ENCODE assay signal across 2 cellular contexts in genomic region chr11:3359092-3359824, GRCh38.
TF ChIP-seq lines count a peak whose summit lies in the region.

No MANE protein-coding gene starts in this region.

TF ChIP-seq in K562, 482 proteins besides CTCF, POLR2A, EP300 and RAD21 (continued from another document and continues in another):
- TF ChIP-seq ZNF75A (CRISPR knock-in tag; IDR thresholded peaks at IDR 0.05) (peak; percentile 94; the same call in 1 of the 2 replicates), TRIM24 (IDR thresholded peaks at IDR 0.05) (peak in 1 of 2 experiments; percentile 72; a peak in 2 of 4 replicates), ZNF274 (IDR thresholded peaks at IDR 0.05; ENCODE audit: borderline replicate concordance, low read depth, low read length) (peak; percentile 99), SUPT5H (IDR thresholded peaks at IDR 0.05) (peak; percentile 47; the same call in 1 of the 2 replicates), CBX1 (IDR thresholded peaks at IDR 0.05; ENCODE audit: low read depth) (peak; percentile 70; the same call in 1 of the 2 replicates), ZC3H8 (IDR thresholded peaks at IDR 0.05) (no peak), L3MBTL2 (IDR thresholded peaks at IDR 0.05) (peak; percentile 44; the same call in 1 of the 2 replicates), POLR2AphosphoS5 (IDR thresholded peaks at IDR 0.05; ENCODE audit: control insufficient read depth, insufficient read depth, low read depth, low read length) (peak; percentile 40; the same call in 1 of the 2 replicates), ZNF695 (CRISPR knock-in tag; IDR thresholded peaks at IDR 0.05) (no peak), TBL1XR1 (IDR thresholded peaks at IDR 0.05; ENCODE audit: low read length in 2 of 2) (no peak), XRCC3 (IDR thresholded peaks at IDR 0.05) (peak; percentile 14), CBX3 (IDR thresholded peaks at IDR 0.05; ENCODE audit: borderline replicate concordance in 1 of 2, low read length in 2 of 2) (peak in 1 of 2 experiments; percentile 93; a peak in 2 of 3 replicates), ZNF778 (CRISPR knock-in tag; IDR thresholded peaks at IDR 0.05) (no peak)
- TF ChIP-seq, protein P1, sequence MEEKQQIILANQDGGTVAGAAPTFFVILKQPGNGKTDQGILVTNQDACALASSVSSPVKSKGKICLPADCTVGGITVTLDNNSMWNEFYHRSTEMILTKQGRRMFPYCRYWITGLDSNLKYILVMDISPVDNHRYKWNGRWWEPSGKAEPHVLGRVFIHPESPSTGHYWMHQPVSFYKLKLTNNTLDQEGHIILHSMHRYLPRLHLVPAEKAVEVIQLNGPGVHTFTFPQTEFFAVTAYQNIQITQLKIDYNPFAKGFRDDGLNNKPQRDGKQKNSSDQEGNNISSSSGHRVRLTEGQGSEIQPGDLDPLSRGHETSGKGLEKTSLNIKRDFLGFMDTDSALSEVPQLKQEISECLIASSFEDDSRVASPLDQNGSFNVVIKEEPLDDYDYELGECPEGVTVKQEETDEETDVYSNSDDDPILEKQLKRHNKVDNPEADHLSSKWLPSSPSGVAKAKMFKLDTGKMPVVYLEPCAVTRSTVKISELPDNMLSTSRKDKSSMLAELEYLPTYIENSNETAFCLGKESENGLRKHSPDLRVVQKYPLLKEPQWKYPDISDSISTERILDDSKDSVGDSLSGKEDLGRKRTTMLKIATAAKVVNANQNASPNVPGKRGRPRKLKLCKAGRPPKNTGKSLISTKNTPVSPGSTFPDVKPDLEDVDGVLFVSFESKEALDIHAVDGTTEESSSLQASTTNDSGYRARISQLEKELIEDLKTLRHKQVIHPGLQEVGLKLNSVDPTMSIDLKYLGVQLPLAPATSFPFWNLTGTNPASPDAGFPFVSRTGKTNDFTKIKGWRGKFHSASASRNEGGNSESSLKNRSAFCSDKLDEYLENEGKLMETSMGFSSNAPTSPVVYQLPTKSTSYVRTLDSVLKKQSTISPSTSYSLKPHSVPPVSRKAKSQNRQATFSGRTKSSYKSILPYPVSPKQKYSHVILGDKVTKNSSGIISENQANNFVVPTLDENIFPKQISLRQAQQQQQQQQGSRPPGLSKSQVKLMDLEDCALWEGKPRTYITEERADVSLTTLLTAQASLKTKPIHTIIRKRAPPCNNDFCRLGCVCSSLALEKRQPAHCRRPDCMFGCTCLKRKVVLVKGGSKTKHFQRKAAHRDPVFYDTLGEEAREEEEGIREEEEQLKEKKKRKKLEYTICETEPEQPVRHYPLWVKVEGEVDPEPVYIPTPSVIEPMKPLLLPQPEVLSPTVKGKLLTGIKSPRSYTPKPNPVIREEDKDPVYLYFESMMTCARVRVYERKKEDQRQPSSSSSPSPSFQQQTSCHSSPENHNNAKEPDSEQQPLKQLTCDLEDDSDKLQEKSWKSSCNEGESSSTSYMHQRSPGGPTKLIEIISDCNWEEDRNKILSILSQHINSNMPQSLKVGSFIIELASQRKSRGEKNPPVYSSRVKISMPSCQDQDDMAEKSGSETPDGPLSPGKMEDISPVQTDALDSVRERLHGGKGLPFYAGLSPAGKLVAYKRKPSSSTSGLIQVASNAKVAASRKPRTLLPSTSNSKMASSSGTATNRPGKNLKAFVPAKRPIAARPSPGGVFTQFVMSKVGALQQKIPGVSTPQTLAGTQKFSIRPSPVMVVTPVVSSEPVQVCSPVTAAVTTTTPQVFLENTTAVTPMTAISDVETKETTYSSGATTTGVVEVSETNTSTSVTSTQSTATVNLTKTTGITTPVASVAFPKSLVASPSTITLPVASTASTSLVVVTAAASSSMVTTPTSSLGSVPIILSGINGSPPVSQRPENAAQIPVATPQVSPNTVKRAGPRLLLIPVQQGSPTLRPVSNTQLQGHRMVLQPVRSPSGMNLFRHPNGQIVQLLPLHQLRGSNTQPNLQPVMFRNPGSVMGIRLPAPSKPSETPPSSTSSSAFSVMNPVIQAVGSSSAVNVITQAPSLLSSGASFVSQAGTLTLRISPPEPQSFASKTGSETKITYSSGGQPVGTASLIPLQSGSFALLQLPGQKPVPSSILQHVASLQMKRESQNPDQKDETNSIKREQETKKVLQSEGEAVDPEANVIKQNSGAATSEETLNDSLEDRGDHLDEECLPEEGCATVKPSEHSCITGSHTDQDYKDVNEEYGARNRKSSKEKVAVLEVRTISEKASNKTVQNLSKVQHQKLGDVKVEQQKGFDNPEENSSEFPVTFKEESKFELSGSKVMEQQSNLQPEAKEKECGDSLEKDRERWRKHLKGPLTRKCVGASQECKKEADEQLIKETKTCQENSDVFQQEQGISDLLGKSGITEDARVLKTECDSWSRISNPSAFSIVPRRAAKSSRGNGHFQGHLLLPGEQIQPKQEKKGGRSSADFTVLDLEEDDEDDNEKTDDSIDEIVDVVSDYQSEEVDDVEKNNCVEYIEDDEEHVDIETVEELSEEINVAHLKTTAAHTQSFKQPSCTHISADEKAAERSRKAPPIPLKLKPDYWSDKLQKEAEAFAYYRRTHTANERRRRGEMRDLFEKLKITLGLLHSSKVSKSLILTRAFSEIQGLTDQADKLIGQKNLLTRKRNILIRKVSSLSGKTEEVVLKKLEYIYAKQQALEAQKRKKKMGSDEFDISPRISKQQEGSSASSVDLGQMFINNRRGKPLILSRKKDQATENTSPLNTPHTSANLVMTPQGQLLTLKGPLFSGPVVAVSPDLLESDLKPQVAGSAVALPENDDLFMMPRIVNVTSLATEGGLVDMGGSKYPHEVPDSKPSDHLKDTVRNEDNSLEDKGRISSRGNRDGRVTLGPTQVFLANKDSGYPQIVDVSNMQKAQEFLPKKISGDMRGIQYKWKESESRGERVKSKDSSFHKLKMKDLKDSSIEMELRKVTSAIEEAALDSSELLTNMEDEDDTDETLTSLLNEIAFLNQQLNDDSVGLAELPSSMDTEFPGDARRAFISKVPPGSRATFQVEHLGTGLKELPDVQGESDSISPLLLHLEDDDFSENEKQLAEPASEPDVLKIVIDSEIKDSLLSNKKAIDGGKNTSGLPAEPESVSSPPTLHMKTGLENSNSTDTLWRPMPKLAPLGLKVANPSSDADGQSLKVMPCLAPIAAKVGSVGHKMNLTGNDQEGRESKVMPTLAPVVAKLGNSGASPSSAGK (IDR thresholded peaks at IDR 0.05), result peak; percentile 70
- TF ChIP-seq, protein P2, sequence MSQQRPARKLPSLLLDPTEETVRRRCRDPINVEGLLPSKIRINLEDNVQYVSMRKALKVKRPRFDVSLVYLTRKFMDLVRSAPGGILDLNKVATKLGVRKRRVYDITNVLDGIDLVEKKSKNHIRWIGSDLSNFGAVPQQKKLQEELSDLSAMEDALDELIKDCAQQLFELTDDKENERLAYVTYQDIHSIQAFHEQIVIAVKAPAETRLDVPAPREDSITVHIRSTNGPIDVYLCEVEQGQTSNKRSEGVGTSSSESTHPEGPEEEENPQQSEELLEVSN (IDR thresholded peaks at IDR 0.05; ENCODE audit: borderline replicate concordance in 1 of 2, extremely low read depth in 1 of 2, insufficient read depth in 1 of 2, insufficient read length in 1 of 2, low read depth in 1 of 2, low read length in 1 of 2, poor library complexity in 1 of 2, severe bottlenecking in 1 of 2), result peak in 1 of 2 experiments; percentile 50

TF ChIP-seq in liver, 16 proteins besides CTCF, POLR2A, EP300 and RAD21 (continued from another document):
- TF ChIP-seq, protein P3, sequence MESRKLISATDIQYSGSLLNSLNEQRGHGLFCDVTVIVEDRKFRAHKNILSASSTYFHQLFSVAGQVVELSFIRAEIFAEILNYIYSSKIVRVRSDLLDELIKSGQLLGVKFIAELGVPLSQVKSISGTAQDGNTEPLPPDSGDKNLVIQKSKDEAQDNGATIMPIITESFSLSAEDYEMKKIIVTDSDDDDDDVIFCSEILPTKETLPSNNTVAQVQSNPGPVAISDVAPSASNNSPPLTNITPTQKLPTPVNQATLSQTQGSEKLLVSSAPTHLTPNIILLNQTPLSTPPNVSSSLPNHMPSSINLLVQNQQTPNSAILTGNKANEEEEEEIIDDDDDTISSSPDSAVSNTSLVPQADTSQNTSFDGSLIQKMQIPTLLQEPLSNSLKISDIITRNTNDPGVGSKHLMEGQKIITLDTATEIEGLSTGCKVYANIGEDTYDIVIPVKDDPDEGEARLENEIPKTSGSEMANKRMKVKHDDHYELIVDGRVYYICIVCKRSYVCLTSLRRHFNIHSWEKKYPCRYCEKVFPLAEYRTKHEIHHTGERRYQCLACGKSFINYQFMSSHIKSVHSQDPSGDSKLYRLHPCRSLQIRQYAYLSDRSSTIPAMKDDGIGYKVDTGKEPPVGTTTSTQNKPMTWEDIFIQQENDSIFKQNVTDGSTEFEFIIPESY (IDR thresholded peaks at IDR 0.05), result no peak
- TF ChIP-seq ATF3 (IDR thresholded peaks at IDR 0.05), result no peak
- no peak for TF ChIP-seq EGR1 (IDR thresholded peaks at IDR 0.05; ENCODE audit: low read depth in 2 of 2)
- TF ChIP-seq SP1 (IDR thresholded peaks at IDR 0.05), result no peak
